15 cellular contexts compared by ENCODE assay signal in the genomic region with DNA sequence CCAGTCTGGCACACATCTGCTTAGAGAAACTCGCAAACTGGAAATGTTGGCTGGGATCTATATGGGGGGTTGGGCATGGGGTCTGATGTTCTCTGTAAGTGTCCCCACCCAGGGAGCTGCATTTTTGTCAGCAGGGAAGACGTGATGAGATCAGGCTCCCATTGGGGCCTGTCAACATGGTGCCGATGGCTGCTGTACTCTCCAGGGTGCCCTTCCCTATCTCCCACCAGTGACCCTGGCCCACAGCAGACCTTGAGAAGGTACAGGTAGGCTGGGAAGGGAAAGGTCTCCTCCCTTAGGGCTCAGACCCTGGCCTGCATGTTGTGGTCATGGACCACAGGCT.
DNase-seq lines count a peak whose midpoint lies in the region; TF ChIP-seq lines count a peak whose summit lies in the region.
"Had no signal": no experiment of that assay in that cellular context is flagged by ENCODE, and none has a peak within 500 bp of the region (broad histone marks: within the 10 kb centered on the region; RNA-seq: fewer than 3 reads in every experiment).

No MANE protein-coding gene starts in this region.

- H3K27me3 ChIP-seq in PC-9 (ENCODE audit: insufficient read depth, low read depth) (no peaks in the 10 kb centered on the region), endodermal cell (ENCODE audit: control insufficient read depth, insufficient read depth, low read length, poor library complexity, severe bottlenecking) (no peaks in the 10 kb centered on the region)
- H3K27me3 ChIP-seq: BE2C had no signal

- H3K9me3 ChIP-seq in PC-9 (ENCODE audit: insufficient read depth, low read depth), result no peaks in the 10 kb centered on the region
- no peaks in the 10 kb centered on the region for H3K9me3 ChIP-seq in endodermal cell (ENCODE audit: control insufficient read depth, low read length)
- H3K9me3 ChIP-seq: BE2C had no signal

- intact Hi-C loops in PC-9 (cut with micrococcal nuclease; ENCODE audit: unreplicated experiment), result loop anchor here (2.0 to 10.0 kb wide), 2 partner anchors 123 to 355 kb away; no protein-coding TSS in a partner anchor

- DNase-seq in PC-9, result no peak
- DNase-seq in endodermal cell, result peak; percentile 24
- peak; percentile 8 for DNase-seq in mucosa of gallbladder (ENCODE audit: low spot score)
- peak; percentile 45 for DNase-seq in type B pancreatic cell (ENCODE audit: extremely low spot score, unreplicated experiment)
- DNase-seq in NCI-H82 treated with DMSO at 0.1 percent for 48 hours (lab: John Stamatoyannopoulos, UW; ENCODE audit: unreplicated experiment), result no peak
- DNase-seq in stimulated activated CD4-positive, alpha-beta T cell treated with anti-CD3 and anti-CD28 coated beads, Interleukin-12 subunit alpha, Interleukin-12 subunit beta, amount 100 ng/mL, for 4 hours, result no peak
- no peak for DNase-seq in NAMALWA (ENCODE audit: low spot score)
- no peak for DNase-seq in NK-92 treated with Interleukin-12 subunit alpha and Interleukin-12 subunit beta, amount 100 ng/mL, for 24 hours (lab: John Stamatoyannopoulos, UW)
- DNase-seq: activated CD4-positive, alpha-beta T cell treated with anti-CD3 and anti-CD28 coated beads for 1 hour; activated naive CD4-positive, alpha-beta T cell treated with Interleukin-2 at 50 U/mL for 16 hours; anterior cingulate cortex; cerebellar nuclear complex; nucleus accumbens; T-helper 9 cell had no signal

- H3K4me1 Mint-ChIP-seq in endodermal cell (peaks cover 3% of the 10 kb centered on the region), type B pancreatic cell (ENCODE audit: unreplicated experiment) (peaks cover 16% of the 10 kb centered on the region)

- BruUV-seq in PC-9 (replicated peaks; lab: Mats Ljungman, UMichigan), result no TSS peak

- H3K4me2 ChIP-seq in PC-9, result peak overlapping the region; percentile 24

- TF ChIP-seq CTCF in PC-9 (conservative IDR thresholded peaks at IDR 0.05) (no peak), endodermal cell (conservative IDR thresholded peaks at IDR 0.05) (no peak), type B pancreatic cell (conservative IDR thresholded peaks at IDR 0.05) (no peak)

- no peaks in the 10 kb centered on the region for H4K20me1 ChIP-seq in PC-9 (ENCODE audit: insufficient read depth)

- POLR2A ChIA-PET in PC-9 (lab: Charles Lee; ENCODE audit: unreplicated experiment), result no interaction called here

- H3K27me3 Mint-ChIP-seq in endodermal cell (ENCODE audit: insufficient read depth) (peaks cover 16% of the 10 kb centered on the region), type B pancreatic cell (peaks cover 13% of the 10 kb centered on the region)

- H2AFZ ChIP-seq in PC-9, result no peak overlapping the region

- H3K36me3 Mint-ChIP-seq in endodermal cell (ENCODE audit: low read depth), result no peaks in the 10 kb centered on the region
- H3K36me3 Mint-ChIP-seq in type B pancreatic cell, result no peaks in the 10 kb centered on the region

- CTCF ChIA-PET in PC-9 (lab: Charles Lee), result no interaction called here

- H3K79me2 ChIP-seq in PC-9 (ENCODE audit: low read depth), result no peaks in the 10 kb centered on the region

- 80 to 92% methylated on average over 1 to 3 of the region's 3 CpGs for WGBS in endodermal cell (ENCODE audit: insufficient coverage in 1 of 2, insufficient read length in 1 of 2), 2 experiments

- H3K27ac Mint-ChIP-seq in endodermal cell (no peak overlapping the region), type B pancreatic cell (no peak overlapping the region)

- H3K27ac ChIP-seq in PC-9 (no peak overlapping the region), endodermal cell (ENCODE audit: low read depth, low read length) (peak overlapping the region; percentile 42)

- H3F3A ChIP-seq in PC-9 (ENCODE audit: insufficient read depth, low read depth), result peaks cover 7% of the 10 kb centered on the region; the same call in 1 of the 2 replicates

- H3K9me3 Mint-ChIP-seq in endodermal cell (no peaks in the 10 kb centered on the region), type B pancreatic cell (no peaks in the 10 kb centered on the region)

- H3K9ac ChIP-seq in endodermal cell (ENCODE audit: extremely low read depth, low read length, poor library complexity, severe bottlenecking), result no peak overlapping the region

- H3K36me3 ChIP-seq in PC-9 (ENCODE audit: low read depth) (no peaks in the 10 kb centered on the region), endodermal cell (ENCODE audit: control insufficient read depth, insufficient read depth, low read length) (no peaks in the 10 kb centered on the region)
- H3K36me3 ChIP-seq: BE2C had no signal

- no peak overlapping the region for H3K4me3 Mint-ChIP-seq in endodermal cell
- no peak overlapping the region for H3K4me3 Mint-ChIP-seq in type B pancreatic cell

- H3K4me1 ChIP-seq in PC-9 (replicated peaks; ENCODE audit: insufficient read depth) (peaks cover 17% of the 10 kb centered on the region), endodermal cell (ENCODE audit: control insufficient read depth, insufficient read depth, low read length) (no peaks in the 10 kb centered on the region)

- no peaks in the 10 kb centered on the region for H3K9me2 ChIP-seq in PC-9 (ENCODE audit: insufficient read depth)

- H3K4me3 ChIP-seq in PC-9, result no peak overlapping the region
- no peak overlapping the region for H3K4me3 ChIP-seq in endodermal cell (ENCODE audit: low read length)

Comparison
In these comparisons a context has a peak if more than half of its experiments do, and no peak if none do; other contexts are left out.
1. DNase-seq: peak in endodermal cell (single experiment), mucosa of gallbladder (single experiment) and type B pancreatic cell (single experiment); none in PC-9 (0 of 2), NCI-H82 treated with DMSO at 0.1 percent for 48 hours (single experiment), stimulated activated CD4-positive, alpha-beta T cell treated with anti-CD3 and anti-CD28 coated beads, Interleukin-12 subunit alpha, Interleukin-12 subunit beta, amount 100 ng/mL, for 4 hours (single experiment), NAMALWA (single experiment) and NK-92 treated with Interleukin-12 subunit alpha and Interleukin-12 subunit beta, amount 100 ng/mL, for 24 hours (single experiment).